In genomic region chr2:206229642-206230041, GRCh38 we compare ENCODE assay signal across 18 cellular contexts.
"Had no signal": no experiment of that assay in that cellular context is flagged by ENCODE, and none has a peak within 500 bp of the region (broad histone marks: within the 10 kb centered on the region; RNA-seq: fewer than 3 reads in every experiment).

No MANE protein-coding gene starts in this region.

- H3K4me3 ChIP-seq: esophagus muscularis mucosa, heart left ventricle, testis, uterus had no signal

- H3K27ac ChIP-seq: esophagus muscularis mucosa, heart left ventricle, testis, uterus had no signal

- H3K4me1 ChIP-seq: esophagus muscularis mucosa, heart left ventricle, testis, uterus had no signal

- ATAC-seq: activated T-cell treated with anti-CD3 and anti-CD28 coated beads, Interleukin-2, amount 50 U/mL, for 4 hours; heart left ventricle; left ventricle myocardium superior; T-helper 17 cell had no signal

- DNase-seq: activated CD4-positive, alpha-beta T cell treated with anti-CD3 and anti-CD28 coated beads for 4 hours; activated CD4-positive, alpha-beta T cell treated with anti-CD3 and anti-CD28 coated beads, Interleukin-2, amount 50 U/mL, for 48 hours; activated CD4-positive, CD25-positive, alpha-beta regulatory T cell; activated CD8-positive, alpha-beta memory T cell treated with anti-CD3 and anti-CD28 coated beads, Interleukin-2, amount 50 U/mL, for 48 hours; activated naive CD4-positive, alpha-beta T cell treated with anti-CD3 and anti-CD28 coated beads for 36 hours; activated T-cell treated with anti-CD3 and anti-CD28 coated beads, Interleukin-2, amount 50 U/mL, for 4 hours; amygdala; effector CD8-positive, alpha-beta T cell; heart left ventricle; left ventricle myocardium superior; occipital lobe; stimulated activated CD4-positive, alpha-beta T cell treated with anti-CD3 and anti-CD28 coated beads, Interleukin-4, amount 100 ng/mL, for 1 hour; stimulated activated naive CD4-positive, alpha-beta T cell; T-helper 17 cell; testis; trophoblast cell; uterus had no signal

- H3K9me3 ChIP-seq: testis, uterus had no signal

- H3K27me3 ChIP-seq: testis, uterus had no signal

- H3K36me3 ChIP-seq: esophagus muscularis mucosa, heart left ventricle, uterus had no signal
